Comparison of ENCODE assay signal across 1 cellular context in the genomic region with DNA sequence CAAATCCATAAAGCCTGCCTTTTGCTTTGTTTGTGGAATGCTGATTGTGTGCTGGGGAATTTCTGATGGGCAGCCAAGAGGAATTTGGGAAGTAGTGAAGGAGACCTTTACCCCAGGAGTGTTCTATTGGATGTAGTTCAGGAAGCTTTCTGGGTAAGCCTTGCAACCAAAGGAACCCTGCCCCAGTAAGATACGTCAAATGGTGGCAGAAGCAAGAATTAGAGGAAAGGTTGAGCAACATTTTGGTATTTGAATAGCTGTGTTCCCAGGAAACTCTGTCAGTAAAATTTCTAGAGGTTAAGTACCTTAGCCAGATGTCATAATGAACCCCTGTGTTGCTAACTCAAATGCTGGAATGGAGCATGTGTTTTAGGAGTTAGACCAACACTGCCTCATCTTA.
TF ChIP-seq lines count a peak whose summit lies in the region.

No MANE protein-coding gene starts in this region.

TF ChIP-seq in GM23338, 12 proteins besides CTCF, POLR2A, EP300 and RAD21 (continued from another document):
- TF ChIP-seq, protein P1, sequence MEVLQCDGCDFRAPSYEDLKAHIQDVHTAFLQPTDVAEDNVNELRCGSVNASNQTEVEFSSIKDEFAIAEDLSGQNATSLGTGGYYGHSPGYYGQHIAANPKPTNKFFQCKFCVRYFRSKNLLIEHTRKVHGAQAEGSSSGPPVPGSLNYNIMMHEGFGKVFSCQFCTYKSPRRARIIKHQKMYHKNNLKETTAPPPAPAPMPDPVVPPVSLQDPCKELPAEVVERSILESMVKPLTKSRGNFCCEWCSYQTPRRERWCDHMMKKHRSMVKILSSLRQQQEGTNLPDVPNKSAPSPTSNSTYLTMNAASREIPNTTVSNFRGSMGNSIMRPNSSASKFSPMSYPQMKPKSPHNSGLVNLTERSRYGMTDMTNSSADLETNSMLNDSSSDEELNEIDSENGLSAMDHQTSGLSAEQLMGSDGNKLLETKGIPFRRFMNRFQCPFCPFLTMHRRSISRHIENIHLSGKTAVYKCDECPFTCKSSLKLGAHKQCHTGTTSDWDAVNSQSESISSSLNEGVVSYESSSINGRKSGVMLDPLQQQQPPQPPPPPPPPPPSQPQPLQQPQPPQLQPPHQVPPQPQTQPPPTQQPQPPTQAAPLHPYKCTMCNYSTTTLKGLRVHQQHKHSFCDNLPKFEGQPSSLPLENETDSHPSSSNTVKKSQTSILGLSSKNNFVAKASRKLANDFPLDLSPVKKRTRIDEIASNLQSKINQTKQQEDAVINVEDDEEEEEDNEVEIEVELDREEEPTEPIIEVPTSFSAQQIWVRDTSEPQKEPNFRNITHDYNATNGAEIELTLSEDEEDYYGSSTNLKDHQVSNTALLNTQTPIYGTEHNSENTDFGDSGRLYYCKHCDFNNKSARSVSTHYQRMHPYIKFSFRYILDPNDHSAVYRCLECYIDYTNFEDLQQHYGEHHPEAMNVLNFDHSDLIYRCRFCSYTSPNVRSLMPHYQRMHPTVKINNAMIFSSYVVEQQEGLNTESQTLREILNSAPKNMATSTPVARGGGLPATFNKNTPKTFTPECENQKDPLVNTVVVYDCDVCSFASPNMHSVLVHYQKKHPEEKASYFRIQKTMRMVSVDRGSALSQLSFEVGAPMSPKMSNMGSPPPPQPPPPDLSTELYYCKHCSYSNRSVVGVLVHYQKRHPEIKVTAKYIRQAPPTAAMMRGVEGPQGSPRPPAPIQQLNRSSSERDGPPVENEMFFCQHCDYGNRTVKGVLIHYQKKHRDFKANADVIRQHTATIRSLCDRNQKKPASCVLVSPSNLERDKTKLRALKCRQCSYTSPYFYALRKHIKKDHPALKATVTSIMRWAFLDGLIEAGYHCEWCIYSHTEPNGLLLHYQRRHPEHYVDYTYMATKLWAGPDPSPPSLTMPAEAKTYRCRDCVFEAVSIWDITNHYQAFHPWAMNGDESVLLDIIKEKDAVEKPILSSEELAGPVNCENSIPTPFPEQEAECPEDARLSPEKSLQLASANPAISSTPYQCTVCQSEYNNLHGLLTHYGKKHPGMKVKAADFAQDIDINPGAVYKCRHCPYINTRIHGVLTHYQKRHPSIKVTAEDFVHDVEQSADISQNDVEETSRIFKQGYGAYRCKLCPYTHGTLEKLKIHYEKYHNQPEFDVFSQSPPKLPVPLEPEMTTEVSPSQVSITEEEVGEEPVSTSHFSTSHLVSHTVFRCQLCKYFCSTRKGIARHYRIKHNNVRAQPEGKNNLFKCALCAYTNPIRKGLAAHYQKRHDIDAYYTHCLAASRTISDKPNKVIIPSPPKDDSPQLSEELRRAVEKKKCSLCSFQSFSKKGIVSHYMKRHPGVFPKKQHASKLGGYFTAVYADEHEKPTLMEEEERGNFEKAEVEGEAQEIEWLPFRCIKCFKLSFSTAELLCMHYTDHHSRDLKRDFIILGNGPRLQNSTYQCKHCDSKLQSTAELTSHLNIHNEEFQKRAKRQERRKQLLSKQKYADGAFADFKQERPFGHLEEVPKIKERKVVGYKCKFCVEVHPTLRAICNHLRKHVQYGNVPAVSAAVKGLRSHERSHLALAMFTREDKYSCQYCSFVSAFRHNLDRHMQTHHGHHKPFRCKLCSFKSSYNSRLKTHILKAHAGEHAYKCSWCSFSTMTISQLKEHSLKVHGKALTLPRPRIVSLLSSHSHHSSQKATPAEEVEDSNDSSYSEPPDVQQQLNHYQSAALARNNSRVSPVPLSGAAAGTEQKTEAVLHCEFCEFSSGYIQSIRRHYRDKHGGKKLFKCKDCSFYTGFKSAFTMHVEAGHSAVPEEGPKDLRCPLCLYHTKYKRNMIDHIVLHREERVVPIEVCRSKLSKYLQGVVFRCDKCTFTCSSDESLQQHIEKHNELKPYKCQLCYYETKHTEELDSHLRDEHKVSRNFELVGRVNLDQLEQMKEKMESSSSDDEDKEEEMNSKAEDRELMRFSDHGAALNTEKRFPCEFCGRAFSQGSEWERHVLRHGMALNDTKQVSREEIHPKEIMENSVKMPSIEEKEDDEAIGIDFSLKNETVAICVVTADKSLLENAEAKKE (CRISPR knock-in tag; IDR thresholded peaks at IDR 0.05): no peak
- TF ChIP-seq STAT1 (IDR thresholded peaks at IDR 0.05; ENCODE audit: unreplicated experiment) (no peak), EZH2 (IDR thresholded peaks at IDR 0.05; ENCODE audit: low read depth, unreplicated experiment) (no peak), ZNF331 (CRISPR knock-in tag; IDR thresholded peaks at IDR 0.05; ENCODE audit: low read depth) (no peak), JUNB (IDR thresholded peaks at IDR 0.05; ENCODE audit: unreplicated experiment) (no peak)
- TF ChIP-seq, protein P2, sequence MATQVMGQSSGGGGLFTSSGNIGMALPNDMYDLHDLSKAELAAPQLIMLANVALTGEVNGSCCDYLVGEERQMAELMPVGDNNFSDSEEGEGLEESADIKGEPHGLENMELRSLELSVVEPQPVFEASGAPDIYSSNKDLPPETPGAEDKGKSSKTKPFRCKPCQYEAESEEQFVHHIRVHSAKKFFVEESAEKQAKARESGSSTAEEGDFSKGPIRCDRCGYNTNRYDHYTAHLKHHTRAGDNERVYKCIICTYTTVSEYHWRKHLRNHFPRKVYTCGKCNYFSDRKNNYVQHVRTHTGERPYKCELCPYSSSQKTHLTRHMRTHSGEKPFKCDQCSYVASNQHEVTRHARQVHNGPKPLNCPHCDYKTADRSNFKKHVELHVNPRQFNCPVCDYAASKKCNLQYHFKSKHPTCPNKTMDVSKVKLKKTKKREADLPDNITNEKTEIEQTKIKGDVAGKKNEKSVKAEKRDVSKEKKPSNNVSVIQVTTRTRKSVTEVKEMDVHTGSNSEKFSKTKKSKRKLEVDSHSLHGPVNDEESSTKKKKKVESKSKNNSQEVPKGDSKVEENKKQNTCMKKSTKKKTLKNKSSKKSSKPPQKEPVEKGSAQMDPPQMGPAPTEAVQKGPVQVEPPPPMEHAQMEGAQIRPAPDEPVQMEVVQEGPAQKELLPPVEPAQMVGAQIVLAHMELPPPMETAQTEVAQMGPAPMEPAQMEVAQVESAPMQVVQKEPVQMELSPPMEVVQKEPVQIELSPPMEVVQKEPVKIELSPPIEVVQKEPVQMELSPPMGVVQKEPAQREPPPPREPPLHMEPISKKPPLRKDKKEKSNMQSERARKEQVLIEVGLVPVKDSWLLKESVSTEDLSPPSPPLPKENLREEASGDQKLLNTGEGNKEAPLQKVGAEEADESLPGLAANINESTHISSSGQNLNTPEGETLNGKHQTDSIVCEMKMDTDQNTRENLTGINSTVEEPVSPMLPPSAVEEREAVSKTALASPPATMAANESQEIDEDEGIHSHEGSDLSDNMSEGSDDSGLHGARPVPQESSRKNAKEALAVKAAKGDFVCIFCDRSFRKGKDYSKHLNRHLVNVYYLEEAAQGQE (IDR thresholded peaks at IDR 0.05; ENCODE audit: unreplicated experiment): no peak
